ENCODE assay signal across 1 cellular context in genomic region chr7:17716816-17717215, GRCh38.
TF ChIP-seq lines count a peak whose summit lies in the region.

No MANE protein-coding gene starts in this region.

TF ChIP-seq in H1, 55 proteins besides CTCF, POLR2A, EP300 and RAD21:
- TF ChIP-seq TAF7 (optimal IDR thresholded peaks at IDR 0.05; ENCODE audit: borderline replicate concordance, low read depth, low read length) (no peak), GTF2F1 (IDR thresholded peaks at IDR 0.05; ENCODE audit: borderline replicate concordance, low read depth, low read length) (no peak), ATF2 (IDR thresholded peaks at IDR 0.05; ENCODE audit: low read length) (no peak)
